Comparison of ENCODE assay signal across 1 cellular context in genomic region chr6:151012321-151013294, GRCh38.
TF ChIP-seq lines count a peak whose summit lies in the region.

No MANE protein-coding gene starts in this region.

TF ChIP-seq in IMR-90, 13 proteins besides CTCF, POLR2A, EP300 and RAD21 (continued from another document):
- TF ChIP-seq RFX5 (IDR thresholded peaks at IDR 0.05; ENCODE audit: low read depth, low read length) = no peak
- no peak for TF ChIP-seq FOS (IDR thresholded peaks at IDR 0.05; ENCODE audit: low read depth, low read length)
- TF ChIP-seq MXI1 (IDR thresholded peaks at IDR 0.05; ENCODE audit: borderline replicate concordance, low read depth, low read length) = no peak
